19 cellular contexts compared by ENCODE assay signal in genomic region chr5:54881286-54882005, GRCh38.
DNase-seq lines count a peak whose midpoint lies in the region; TF ChIP-seq lines count a peak whose summit lies in the region.
"Had no signal": no experiment of that assay in that cellular context is flagged by ENCODE, and none has a peak within 500 bp of the region (broad histone marks: within the 10 kb centered on the region; RNA-seq: fewer than 3 reads in every experiment).

No MANE protein-coding gene starts in this region.

- H3K4me3 ChIP-seq in osteoblast (ENCODE audit: insufficient read depth, low read length), result no peak overlapping the region
- no peak overlapping the region for H3K4me3 ChIP-seq in esophagus squamous epithelium
- H3K4me3 ChIP-seq: gastrocnemius medialis, GM23338 had no signal

- H3K4me2 ChIP-seq in osteoblast (ENCODE audit: insufficient read depth, low read length), result no peak overlapping the region

- H3K36me3 ChIP-seq in osteoblast (ENCODE audit: insufficient read depth, low read length) (no peaks in the 10 kb centered on the region), esophagus squamous epithelium (no peaks in the 10 kb centered on the region)
- H3K36me3 ChIP-seq: gastrocnemius medialis had no signal

- no peak for TF ChIP-seq POLR2A in esophagus squamous epithelium (IDR thresholded peaks at IDR 0.05)

- no peaks in the 10 kb centered on the region for H3K79me2 ChIP-seq in osteoblast (ENCODE audit: insufficient read depth, low read length)

- no peaks in the 10 kb centered on the region for H4K20me1 ChIP-seq in osteoblast (ENCODE audit: insufficient read depth, low read length)

- intact Hi-C loops in esophagus squamous epithelium (cut with DNase I), result no loop called here

- H3K27me3 ChIP-seq in osteoblast (ENCODE audit: insufficient read depth, low read length) (peaks cover 8% of the 10 kb centered on the region), esophagus squamous epithelium (peaks cover 0 to 38% (median 2%) of the 10 kb centered on the region in 4 donors)

- H3K9me3 ChIP-seq in osteoblast (ENCODE audit: low read depth, low read length) (no peaks in the 10 kb centered on the region), esophagus squamous epithelium (no peaks in the 10 kb centered on the region)
- H3K9me3 ChIP-seq: gastrocnemius medialis had no signal

- H2AFZ ChIP-seq in osteoblast (ENCODE audit: low read length), result no peak overlapping the region
- H2AFZ ChIP-seq: GM23338 had no signal

- 34 to 47% methylated on average over 5 of the region's 5 CpGs for WGBS in esophagus squamous epithelium, 2 donors

- peak; percentile 34 for DNase-seq in NCI-H2171 treated with DMSO at 0.1 percent for 48 hours (lab: John Stamatoyannopoulos, UW)
- DNase-seq in NCI-H2171 (lab: John Stamatoyannopoulos, UW), result no peak
- DNase-seq in M059J (ENCODE audit: low read depth), result peak; percentile 95
- DNase-seq in astrocyte of the hippocampus (ENCODE audit: low read depth, low spot score), result peak; percentile 75
- DNase-seq in osteoblast (ENCODE audit: insufficient read length, low spot score, missing footprints), result no peak
- no peak for DNase-seq in NCI-H2029 (lab: John Stamatoyannopoulos, UW)
- no peak for DNase-seq in GM03348 (ENCODE audit: low spot score)
- DNase-seq in esophagus squamous epithelium (lab: John Stamatoyannopoulos, UW), result no peak
- DNase-seq: 8988T; activated CD4-positive, alpha-beta T cell treated with anti-CD3 and anti-CD28 coated beads for 4 hours; activated gamma-delta T cell treated with Interleukin-2 at 50 U/mL for 16 hours; DND-41; effector CD8-positive, alpha-beta T cell; gastrocnemius medialis; NCI-H2029 treated with DMSO at 0.1 percent for 48 hours; NCI-H526 treated with DMSO at 0.1 percent for 48 hours; stimulated activated naive CD4-positive, alpha-beta T cell treated with Interleukin-2 at 50 U/mL for 16 hours had no signal

- no peak for TF ChIP-seq CTCF in osteoblast (IDR thresholded peaks at IDR 0.05; ENCODE audit: extremely low read depth, low read depth, low read length)
- no peak for TF ChIP-seq CTCF in esophagus squamous epithelium (IDR thresholded peaks at IDR 0.05)

- H3K4me1 ChIP-seq in osteoblast (ENCODE audit: insufficient read depth, low read length), result peaks cover 15% of the 10 kb centered on the region
- peaks cover 6 to 35% (median 7%) of the 10 kb centered on the region in 3 donors for H3K4me1 ChIP-seq in esophagus squamous epithelium

- H3K27ac ChIP-seq in osteoblast (ENCODE audit: low read depth, low read length) (peak overlapping the region; percentile 7), esophagus squamous epithelium (peak overlapping the region in 1 of 4 donors; percentile 63)
- H3K27ac ChIP-seq: C4-2B, gastrocnemius medialis had no signal

Comparison
In these comparisons a context has a peak if more than half of its experiments do, and no peak if none do; other contexts are left out.
1. DNase-seq: peak in NCI-H2171 treated with DMSO at 0.1 percent for 48 hours (single experiment), M059J (single experiment) and astrocyte of the hippocampus (single experiment); none in NCI-H2171 (single experiment), osteoblast (single experiment), NCI-H2029 (single experiment), GM03348 (single experiment) and esophagus squamous epithelium (single experiment).